ENCODE assay signal across 2 cellular contexts in the genomic region with DNA sequence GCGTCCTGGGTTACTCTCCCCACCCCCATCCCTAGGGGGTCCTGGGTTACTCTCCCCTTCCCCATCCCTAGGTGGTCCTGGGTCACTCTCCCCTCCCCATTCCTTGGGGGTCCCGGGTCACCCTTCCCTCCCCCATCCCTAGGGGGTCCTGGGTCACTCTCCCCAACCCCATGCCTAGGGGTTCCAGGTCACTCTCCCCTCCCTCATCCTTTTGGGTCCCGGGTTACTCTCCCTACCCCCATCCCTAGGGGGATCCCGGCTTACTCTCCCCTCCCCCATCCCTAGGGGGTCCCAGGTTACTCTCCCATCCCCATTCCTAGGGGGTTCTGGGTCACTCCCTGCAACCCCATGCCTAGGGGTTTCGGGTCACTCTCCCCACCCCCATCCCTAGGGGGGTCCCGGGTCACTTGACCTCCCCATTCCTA.
TF ChIP-seq lines count a peak whose summit lies in the region.

No MANE protein-coding gene starts in this region.

TF ChIP-seq in HEK293, 187 proteins besides CTCF, POLR2A, EP300 and RAD21:
- TF ChIP-seq, protein P1, sequence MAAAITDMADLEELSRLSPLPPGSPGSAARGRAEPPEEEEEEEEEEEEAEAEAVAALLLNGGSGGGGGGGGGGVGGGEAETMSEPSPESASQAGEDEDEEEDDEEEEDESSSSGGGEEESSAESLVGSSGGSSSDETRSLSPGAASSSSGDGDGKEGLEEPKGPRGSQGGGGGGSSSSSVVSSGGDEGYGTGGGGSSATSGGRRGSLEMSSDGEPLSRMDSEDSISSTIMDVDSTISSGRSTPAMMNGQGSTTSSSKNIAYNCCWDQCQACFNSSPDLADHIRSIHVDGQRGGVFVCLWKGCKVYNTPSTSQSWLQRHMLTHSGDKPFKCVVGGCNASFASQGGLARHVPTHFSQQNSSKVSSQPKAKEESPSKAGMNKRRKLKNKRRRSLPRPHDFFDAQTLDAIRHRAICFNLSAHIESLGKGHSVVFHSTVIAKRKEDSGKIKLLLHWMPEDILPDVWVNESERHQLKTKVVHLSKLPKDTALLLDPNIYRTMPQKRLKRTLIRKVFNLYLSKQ (tag by site-specific recombination; IDR thresholded peaks at IDR 0.05; ENCODE audit: borderline replicate concordance) = no peak
- TF ChIP-seq ZBTB7A (tag by site-specific recombination; IDR thresholded peaks at IDR 0.05; ENCODE audit: low read depth) = peak; percentile 69; the same call in 1 of the 2 replicates

TF ChIP-seq in GM12878, 131 proteins besides CTCF, POLR2A, EP300 and RAD21:
- TF ChIP-seq, protein P2, sequence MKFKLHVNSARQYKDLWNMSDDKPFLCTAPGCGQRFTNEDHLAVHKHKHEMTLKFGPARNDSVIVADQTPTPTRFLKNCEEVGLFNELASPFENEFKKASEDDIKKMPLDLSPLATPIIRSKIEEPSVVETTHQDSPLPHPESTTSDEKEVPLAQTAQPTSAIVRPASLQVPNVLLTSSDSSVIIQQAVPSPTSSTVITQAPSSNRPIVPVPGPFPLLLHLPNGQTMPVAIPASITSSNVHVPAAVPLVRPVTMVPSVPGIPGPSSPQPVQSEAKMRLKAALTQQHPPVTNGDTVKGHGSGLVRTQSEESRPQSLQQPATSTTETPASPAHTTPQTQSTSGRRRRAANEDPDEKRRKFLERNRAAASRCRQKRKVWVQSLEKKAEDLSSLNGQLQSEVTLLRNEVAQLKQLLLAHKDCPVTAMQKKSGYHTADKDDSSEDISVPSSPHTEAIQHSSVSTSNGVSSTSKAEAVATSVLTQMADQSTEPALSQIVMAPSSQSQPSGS (IDR thresholded peaks at IDR 0.05; ENCODE audit: low read length) = no peak
- TF ChIP-seq PAX8 (IDR thresholded peaks at IDR 0.05) (no peak), SMARCA5 (IDR thresholded peaks at IDR 0.05) (no peak), NRF1 (conservative IDR thresholded peaks at IDR 0.05; ENCODE audit: low read depth, low read length) (no peak), ZNF207 (IDR thresholded peaks at IDR 0.05; ENCODE audit: borderline replicate concordance) (no peak)
- TF ChIP-seq, protein P3, sequence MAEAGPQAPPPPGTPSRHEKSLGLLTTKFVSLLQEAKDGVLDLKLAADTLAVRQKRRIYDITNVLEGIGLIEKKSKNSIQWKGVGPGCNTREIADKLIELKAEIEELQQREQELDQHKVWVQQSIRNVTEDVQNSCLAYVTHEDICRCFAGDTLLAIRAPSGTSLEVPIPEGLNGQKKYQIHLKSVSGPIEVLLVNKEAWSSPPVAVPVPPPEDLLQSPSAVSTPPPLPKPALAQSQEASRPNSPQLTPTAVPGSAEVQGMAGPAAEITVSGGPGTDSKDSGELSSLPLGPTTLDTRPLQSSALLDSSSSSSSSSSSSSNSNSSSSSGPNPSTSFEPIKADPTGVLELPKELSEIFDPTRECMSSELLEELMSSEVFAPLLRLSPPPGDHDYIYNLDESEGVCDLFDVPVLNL (IDR thresholded peaks at IDR 0.05; ENCODE audit: low read depth, low read length) = no peak
TF ChIP-seq in GM12878: peak in this region for 0.
